In genomic region chr16:89994721-89995474, GRCh38 we compare ENCODE assay signal across 8 cellular contexts. TPM values are rescaled to one million over a fixed set of nuclear protein-coding genes. Genes with fewer than 3 reads are reported as not detected.
DNase-seq lines count a peak whose midpoint lies in the region; TF ChIP-seq lines count a peak whose summit lies in the region.
"Not testable (repeated sequence)": the region's sequence is repeated elsewhere in the genome, so short reads cannot be mapped to it uniquely, and the experiment has no call there.

No MANE protein-coding gene starts in this region.

- H3K4me1 Mint-ChIP-seq in dendritic cell treated with granulocyte-macrophage colony-stimulating factor and Interleukin-4, amounts not matched to agents 40 ng/mL and 50 ng/mL, for 4 days (ENCODE audit: low read depth), result not testable (repeated sequence)

- not testable (repeated sequence) for H3K27me3 ChIP-seq in sigmoid colon

- not testable (repeated sequence) for TF ChIP-seq CTCF in sigmoid colon (IDR thresholded peaks at IDR 0.05)

- not testable (repeated sequence) for H3K4me3 Mint-ChIP-seq in dendritic cell treated with granulocyte-macrophage colony-stimulating factor and Interleukin-4, amounts not matched to agents 40 ng/mL and 50 ng/mL, for 4 days

- H3K4me1 ChIP-seq in sigmoid colon, result not testable (repeated sequence)

- intact Hi-C loops in dendritic cell treated with granulocyte-macrophage colony-stimulating factor and Interleukin-4, amounts not matched to agents 40 ng/mL and 50 ng/mL, for 4 days (cut with micrococcal nuclease); sigmoid colon (cut with DNase I): not testable (repeated sequence)

- H3K36me3 Mint-ChIP-seq in dendritic cell treated with granulocyte-macrophage colony-stimulating factor and Interleukin-4, amounts not matched to agents 40 ng/mL and 50 ng/mL, for 4 days (ENCODE audit: low read depth), result peaks cover 95% of the 10 kb centered on the region

- peak in 1 of 4 donors; percentile 26 for TF ChIP-seq EP300 in sigmoid colon (IDR thresholded peaks at IDR 0.05)

- H3K27ac Mint-ChIP-seq in dendritic cell treated with granulocyte-macrophage colony-stimulating factor and Interleukin-4, amounts not matched to agents 40 ng/mL and 50 ng/mL, for 4 days, result peak overlapping the region; percentile 78

- not testable (repeated sequence) for H3K4me3 ChIP-seq in sigmoid colon

- not testable (repeated sequence) for H3K9me3 Mint-ChIP-seq in dendritic cell treated with granulocyte-macrophage colony-stimulating factor and Interleukin-4, amounts not matched to agents 40 ng/mL and 50 ng/mL, for 4 days

- H3K27ac ChIP-seq in sigmoid colon (peak overlapping the region; percentile 74 to 82 (median 82)), temporal lobe (ENCODE audit: low read depth, low read length) (peak overlapping the region; percentile 98)

- H3K36me3 ChIP-seq in sigmoid colon, result peaks cover 8 to 70% (median 15%) of the 10 kb centered on the region in 4 donors

- 73 to 87% methylated on average over 8 of the region's 8 CpGs for WGBS in sigmoid colon, 2 donors

- not testable (repeated sequence) for TF ChIP-seq POLR2A in sigmoid colon (IDR thresholded peaks at IDR 0.05)

- H3K27me3 Mint-ChIP-seq in dendritic cell treated with granulocyte-macrophage colony-stimulating factor and Interleukin-4, amounts not matched to agents 40 ng/mL and 50 ng/mL, for 4 days, result not testable (repeated sequence)

- peak; percentile 37 for DNase-seq in DMS153 (lab: John Stamatoyannopoulos, UW)
- peak; percentile 88 for DNase-seq in MV-4-11 (lab: John Stamatoyannopoulos, UW)
- DNase-seq in SW480 (ENCODE audit: low spot score), result peak; percentile 58
- DNase-seq in activated T-cell treated with anti-CD3 and anti-CD28 coated beads, Interleukin-2, amount 50 U/mL, for 48 hours, result peak; percentile 64 to 73
- peak; percentile 88 for DNase-seq in iris pigment epithelial cell (ENCODE audit: low read depth)
- DNase-seq in sigmoid colon, result peak; percentile 79

- H3K9me3 ChIP-seq in sigmoid colon, result not testable (repeated sequence)

RNA-seq across cellular contexts. Expression of gene DBNDD1, which starts 24.4 kb away (rescaled TPM):
- total RNA-seq in sigmoid colon (1 to 10 TPM in 3 of 4 donors, not detected in 1; 1.4 to 3.0 (median 2.0) TPM), temporal lobe (12.8 TPM)
- polyA plus RNA-seq in sigmoid colon, result 1 to 10 TPM; 3.6 to 5.0 (median 3.9) TPM

RNA-seq across cellular contexts. Expression of gene DEF8, which starts 46.3 kb away (rescaled TPM):
- total RNA-seq in sigmoid colon (100 to 1,000 TPM in 1 of 4 donors, 10 to 100 TPM in 3; 68.8 to 127 (median 86.6) TPM), temporal lobe (49.9 TPM)
- polyA plus RNA-seq in sigmoid colon, result 10 to 100 TPM; 24.6 to 37.2 (median 30.5) TPM

Comparison
In these comparisons a context has a peak if more than half of its experiments do, and no peak if none do; other contexts are left out.
1. DNase-seq: peak in every context shown above with its lines; median percentile 88 in MV-4-11; 88 in iris pigment epithelial cell; 79 in sigmoid colon; 68 in activated T-cell treated with anti-CD3 and anti-CD28 coated beads, Interleukin-2, amount 50 U/mL, for 48 hours; 58 in SW480; 37 in DMS153.